25 cellular contexts compared by ENCODE assay signal in genomic region chr4:95985791-95986190, GRCh38.
"Had no signal": no experiment of that assay in that cellular context is flagged by ENCODE, and none has a peak within 500 bp of the region (broad histone marks: within the 10 kb centered on the region; RNA-seq: fewer than 3 reads in every experiment).

No MANE protein-coding gene starts in this region.

- H3K36me3 ChIP-seq: Peyer's patch, SJSA1 had no signal

- H3K27ac ChIP-seq: PC-9, Peyer's patch, SJSA1, SK-N-MC had no signal

- H3K4me3 ChIP-seq: PC-9, Peyer's patch, SJSA1, SK-N-MC had no signal

- DNase-seq: IMR-90; Kasumi-1; KG1; NCI-H1092; NCI-H1105 treated with DMSO at 0.1 percent for 48 hours; NCI-H1417 treated with DMSO at 0.1 percent for 48 hours; NCI-H146; NCI-H1694 treated with DMSO at 0.1 percent for 48 hours; NCI-H1930; NCI-H2081; NCI-H2107; NCI-H2227 treated with DMSO at 0.1 percent for 48 hours; NCI-H524; NCI-H69; NCI-H774; NK-92 treated with Interleukin-12 subunit alpha and Interleukin-12 subunit beta, amount 100 ng/mL, for 24 hours; OCI-M1; PC-9; Peyer's patch; Right ventricle myocardium superior; RPMI8226; SIG-M5 had no signal

- H3K4me2 ChIP-seq: PC-9 had no signal

- H2AFZ ChIP-seq: PC-9 had no signal

- H3K27me3 ChIP-seq: Peyer's patch, SJSA1 had no signal

- H3K4me1 ChIP-seq: Peyer's patch, SJSA1 had no signal

- H3K9me3 ChIP-seq: Peyer's patch, SJSA1 had no signal

- ATAC-seq: HepG2 had no signal
